In the genomic region with DNA sequence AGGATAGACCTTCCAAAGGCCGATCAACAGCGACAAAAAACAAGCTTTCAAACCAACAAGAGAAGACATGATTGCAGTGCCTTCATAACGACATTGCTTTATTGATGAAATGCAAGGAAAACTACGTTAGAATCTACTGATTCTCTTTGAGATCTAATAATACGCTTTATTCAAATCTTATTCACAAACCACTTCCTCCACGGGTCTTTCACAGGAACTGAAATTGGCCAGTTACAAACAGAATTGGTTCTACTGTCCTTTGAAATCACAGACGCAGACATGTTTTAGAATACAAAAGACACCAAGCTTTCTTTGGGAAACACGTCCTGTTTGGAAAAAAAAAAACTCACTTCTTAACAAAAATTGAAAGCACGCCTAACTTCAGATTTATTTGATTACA, we compare ENCODE assay signal across 27 cellular contexts.
DNase-seq lines count a peak whose midpoint lies in the region; ATAC-seq, FAIRE-seq and TF ChIP-seq lines count a peak whose summit lies in the region.
"Had no signal": no experiment of that assay in that cellular context is flagged by ENCODE, and none has a peak within 500 bp of the region (broad histone marks: within the 10 kb centered on the region; RNA-seq: fewer than 3 reads in every experiment).

No MANE protein-coding gene starts in this region.

- RAD21 ChIA-PET in GM12878 (lab: Charles Lee; ENCODE audit: unreplicated experiment) = no interaction called here

- POLR2A ChIA-PET in GM12878 (lab: Charles Lee) = no interaction called here

- TF ChIP-seq CTCF in DOHH2 (IDR thresholded peaks at IDR 0.05; ENCODE audit: low read depth, low read length, poor library complexity, severe bottlenecking) = no peak
- no peak for TF ChIP-seq CTCF in GM12878 (IDR thresholded peaks at IDR 0.05 in 2 of 3, conservative IDR thresholded peaks at IDR 0.05 in 1 of 3; ENCODE audit: control insufficient read depth in 2 of 3, extremely low read depth in 1 of 3, insufficient read depth in 1 of 3, low read depth in 3 of 3, low read length in 3 of 3)
- no peak for TF ChIP-seq CTCF in right atrium auricular region (IDR thresholded peaks at IDR 0.05)

- H3K4me3 ChIP-seq in DOHH2 (ENCODE audit: low read length) (peak overlapping the region; percentile 48; the same call in 1 of the 2 replicates), GM12878 (no peak overlapping the region), right atrium auricular region (no peak overlapping the region)
- H3K4me3 ChIP-seq: A549, GM23338, HAP-1, PC-9, SK-N-MC had no signal

- DNase-seq in GM12878 (ENCODE audit: low read depth, low spot score) = no peak
- DNase-seq in activated naive CD8-positive, alpha-beta T cell treated with anti-CD3 and anti-CD28 coated beads, Interleukin-2, amount 50 U/mL, for 24 hours = no peak
- DNase-seq in kidney glomerular epithelial cell (lab: John Stamatoyannopoulos, UW) = no peak
- DNase-seq in right atrium auricular region (ENCODE audit: low spot score) = no peak
- DNase-seq: BE2C; CD4-positive, alpha-beta T cell; COR-L47; DMS 273 treated with DMSO at 0.1 percent for 48 hours; DMS79 treated with DMSO at 0.1 percent for 48 hours; IMR-90; MV-4-11; NCI-H1417; NCI-H1694 treated with DMSO at 0.1 percent for 48 hours; NCI-H2081 treated with DMSO at 0.1 percent for 48 hours; NCI-H2171 treated with DMSO at 0.1 percent for 48 hours; NCI-H526 treated with DMSO at 0.1 percent for 48 hours; PC-9; SHP77 treated with DMSO at 0.1 percent for 48 hours; T-helper 2 cell had no signal

- peak overlapping the region; percentile 27 for H3K27ac Mint-ChIP-seq in stimulated activated memory B cell treated with anti-CD40 and anti-IgM and Interleukin-4, amounts not matched to agents 10 μg/mL and 1 μg/mL and 100 μg/mL, for 72 hours
- H3K27ac Mint-ChIP-seq in activated naive CD8-positive, alpha-beta T cell treated with anti-CD3 and anti-CD28 coated beads, Interleukin-2, amount 50 U/mL, for 24 hours = no peak overlapping the region
- H3K27ac Mint-ChIP-seq: CD4-positive, alpha-beta T cell; GM23338 had no signal

- TF ChIP-seq RAD21 in GM12878 (IDR thresholded peaks at IDR 0.05; ENCODE audit: insufficient read depth, low read depth, low read length) = no peak

- H3K9me3 Mint-ChIP-seq in stimulated activated memory B cell treated with anti-CD40 and anti-IgM and Interleukin-4, amounts not matched to agents 10 μg/mL and 1 μg/mL and 100 μg/mL, for 72 hours = peaks cover 2% of the 10 kb centered on the region
- no peaks in the 10 kb centered on the region for H3K9me3 Mint-ChIP-seq in activated naive CD8-positive, alpha-beta T cell treated with anti-CD3 and anti-CD28 coated beads, Interleukin-2, amount 50 U/mL, for 24 hours
- H3K9me3 Mint-ChIP-seq: CD4-positive, alpha-beta T cell; GM23338 had no signal

- H2AFZ ChIP-seq in GM12878 (ENCODE audit: control insufficient read depth, low read depth, low read length) = no peak overlapping the region; the same call in 1 of the 2 replicates
- H2AFZ ChIP-seq: PC-9 had no signal

- H3K9me3 ChIP-seq in DOHH2 (ENCODE audit: control insufficient read depth, insufficient read depth, low read length) (no peaks in the 10 kb centered on the region), GM12878 (replicated peaks; ENCODE audit: control insufficient read depth, insufficient read depth, low read length) (no peaks in the 10 kb centered on the region; the same call in 2 of the 3 replicates), right atrium auricular region (peaks cover 0 to 8% of the 10 kb centered on the region in 2 donors)
- H3K9me3 ChIP-seq: A549, BE2C, HAP-1 had no signal

- TF ChIP-seq EP300 in GM12878 (IDR thresholded peaks at IDR 0.05; ENCODE audit: borderline replicate concordance in 1 of 2, control insufficient read depth in 1 of 2, low read depth in 2 of 2, low read length in 2 of 2) = no peak

- peaks cover 18% of the 10 kb centered on the region for H3K4me1 Mint-ChIP-seq in stimulated activated memory B cell treated with anti-CD40 and anti-IgM and Interleukin-4, amounts not matched to agents 10 μg/mL and 1 μg/mL and 100 μg/mL, for 72 hours
- H3K4me1 Mint-ChIP-seq in activated naive CD8-positive, alpha-beta T cell treated with anti-CD3 and anti-CD28 coated beads, Interleukin-2, amount 50 U/mL, for 24 hours = no peaks in the 10 kb centered on the region
- H3K4me1 Mint-ChIP-seq: GM23338 had no signal

- H3K9me2 ChIP-seq in DOHH2 (replicated peaks; ENCODE audit: control insufficient read depth, low read length) = no peaks in the 10 kb centered on the region

- peak; percentile 59 for FAIRE-seq in GM12878 (lab: Jason Lieb, UNC)
- FAIRE-seq: A549 had no signal

- 28% methylated on average over 9 of the region's 9 CpGs for WGBS in GM12878 (ENCODE audit: insufficient coverage, insufficient replicate concordance, low lambda C conversion rate, missing lambda C conversion rate)

- H3K4me2 ChIP-seq in DOHH2 (ENCODE audit: low read length) (peak overlapping the region; percentile 69), GM12878 (ENCODE audit: control insufficient read depth, insufficient read depth) (peak overlapping the region; percentile 38; the same call in 1 of the 2 replicates)
- H3K4me2 ChIP-seq: A549, GM23338, PC-9 had no signal

- H3K4me1 ChIP-seq in DOHH2 (ENCODE audit: control insufficient read depth, low read length) (peaks cover 32% of the 10 kb centered on the region), GM12878 (ENCODE audit: control insufficient read depth, insufficient read depth, low read length) (peaks cover 8% of the 10 kb centered on the region; the same call in 1 of the 2 replicates), right atrium auricular region (no peaks in the 10 kb centered on the region)
- H3K4me1 ChIP-seq: A549, BE2C, HAP-1 had no signal

- CTCF ChIA-PET in GM12878 (lab: Yijun Ruan, JAX) = no interaction called here

- H3K27me3 ChIP-seq in DOHH2 (ENCODE audit: control insufficient read depth, low read length) (peaks cover 25% of the 10 kb centered on the region), GM12878 (replicated peaks in 1 of 2; ENCODE audit: control insufficient read depth in 2 of 2, insufficient read depth in 2 of 2, low read length in 1 of 2) (no peaks in the 10 kb centered on the region; a peak in 1 of 4 replicates), right atrium auricular region (no peaks in the 10 kb centered on the region)

- H4K20me1 ChIP-seq in DOHH2 (ENCODE audit: control insufficient read depth, insufficient read depth, low read depth, low read length) (no peaks in the 10 kb centered on the region), GM12878 (ENCODE audit: control insufficient read depth, insufficient read depth) (no peaks in the 10 kb centered on the region)

- H3K9ac ChIP-seq in GM12878 (ENCODE audit: control insufficient read depth, insufficient read depth, low read length) = no peak overlapping the region

- no peaks in the 10 kb centered on the region for H3K36me3 ChIP-seq in DOHH2 (ENCODE audit: control insufficient read depth, low read length)
- H3K36me3 ChIP-seq in GM12878 (ENCODE audit: control insufficient read depth in 2 of 2, insufficient read depth in 2 of 2, low read length in 1 of 2) = no peaks in the 10 kb centered on the region
- H3K36me3 ChIP-seq in right atrium auricular region = no peaks in the 10 kb centered on the region
- H3K36me3 ChIP-seq: BE2C, HAP-1 had no signal

- no peak for TF ChIP-seq POLR2A in GM12878 (IDR thresholded peaks at IDR 0.05; ENCODE audit: low read depth, low read length)

- ATAC-seq in GM21723 (IDR thresholded peaks at IDR 0.05; ENCODE audit: unreplicated experiment) (peak; percentile 49), GM12878 (no peak)
- no peak for ATAC-seq in stimulated activated memory B cell treated with anti-CD40 and anti-IgM and Interleukin-4, amounts not matched to agents 10 μg/mL and 1 μg/mL and 100 μg/mL, for 72 hours
- ATAC-seq in activated naive CD8-positive, alpha-beta T cell treated with anti-CD3 and anti-CD28 coated beads, Interleukin-2, amount 50 U/mL, for 24 hours = no peak
- ATAC-seq: A549, GM23338 had no signal

- SMC1A ChIA-PET in GM12878 (lab: Charles Lee; ENCODE audit: uncharacterized antibody, unreplicated experiment) = no interaction called here

- peaks cover 5% of the 10 kb centered on the region for H3K36me3 Mint-ChIP-seq in stimulated activated memory B cell treated with anti-CD40 and anti-IgM and Interleukin-4, amounts not matched to agents 10 μg/mL and 1 μg/mL and 100 μg/mL, for 72 hours
- no peaks in the 10 kb centered on the region for H3K36me3 Mint-ChIP-seq in activated naive CD8-positive, alpha-beta T cell treated with anti-CD3 and anti-CD28 coated beads, Interleukin-2, amount 50 U/mL, for 24 hours (ENCODE audit: low read depth)

- H3F3A ChIP-seq in DOHH2 (ENCODE audit: control insufficient read depth, insufficient read depth) = no peaks in the 10 kb centered on the region

- no TSS peak for BruUV-seq in GM12878 (replicated peaks; lab: Mats Ljungman, UMichigan)

- H3K79me2 ChIP-seq in DOHH2 (ENCODE audit: control insufficient read depth, low read length) = no peaks in the 10 kb centered on the region
- no peaks in the 10 kb centered on the region for H3K79me2 ChIP-seq in GM12878 (ENCODE audit: control insufficient read depth, insufficient read depth, low read length)

- intact Hi-C loops in GM12878 (cut with micrococcal nuclease; ENCODE audit: unreplicated experiment) = no loop called here

- in situ Hi-C loops in GM12878 (cut with MboI) = no loop called here

- no peak overlapping the region for H3K27ac ChIP-seq in DOHH2 (ENCODE audit: low read depth, low read length)
- H3K27ac ChIP-seq in GM12878 (ENCODE audit: control insufficient read depth, insufficient read depth) = no peak overlapping the region
- H3K27ac ChIP-seq in right atrium auricular region = no peak overlapping the region
- H3K27ac ChIP-seq: A549, PC-9, RWPE1, SK-N-MC had no signal

- H3K4me3 Mint-ChIP-seq in stimulated activated memory B cell treated with anti-CD40 and anti-IgM and Interleukin-4, amounts not matched to agents 10 μg/mL and 1 μg/mL and 100 μg/mL, for 72 hours = peak overlapping the region; percentile 39
- H3K4me3 Mint-ChIP-seq in activated naive CD8-positive, alpha-beta T cell treated with anti-CD3 and anti-CD28 coated beads, Interleukin-2, amount 50 U/mL, for 24 hours = no peak overlapping the region
- H3K4me3 Mint-ChIP-seq: CD4-positive, alpha-beta T cell; GM23338 had no signal

- H3K27me3 Mint-ChIP-seq in stimulated activated memory B cell treated with anti-CD40 and anti-IgM and Interleukin-4, amounts not matched to agents 10 μg/mL and 1 μg/mL and 100 μg/mL, for 72 hours = no peaks in the 10 kb centered on the region
- peaks cover 15% of the 10 kb centered on the region for H3K27me3 Mint-ChIP-seq in activated naive CD8-positive, alpha-beta T cell treated with anti-CD3 and anti-CD28 coated beads, Interleukin-2, amount 50 U/mL, for 24 hours

TF ChIP-seq in GM12878, 131 proteins besides CTCF, POLR2A, EP300 and RAD21:
- 0 out of 2 replicates have a peak, but pooled peaks have one; percentile 10 for TF ChIP-seq MEF2A (IDR thresholded peaks at IDR 0.05; ENCODE audit: insufficient read depth, low read depth, low read length)
- TF ChIP-seq SPI1 (IDR thresholded peaks at IDR 0.05; ENCODE audit: borderline replicate concordance, insufficient read depth, low read depth, low read length) = peak; percentile 41; the same call in 1 of the 2 replicates
- TF ChIP-seq CREM (IDR thresholded peaks at IDR 0.05; ENCODE audit: low read depth) = no peak
